ENCODE assay signal across 18 cellular contexts in genomic region chr11:47723041-47723440, GRCh38.
"Had no signal": no experiment of that assay in that cellular context is flagged by ENCODE, and none has a peak within 500 bp of the region (broad histone marks: within the 10 kb centered on the region; RNA-seq: fewer than 3 reads in every experiment).

No MANE protein-coding gene starts in this region.

- ATAC-seq: activated CD4-positive, alpha-beta T cell treated with anti-CD3 and anti-CD28 coated beads for 36 hours; activated T-cell treated with anti-CD3 and anti-CD28 coated beads, Interleukin-2, amount 50 U/mL, for 72 hours; esophagus mucosa; stimulated activated memory B cell treated with anti-CD40 and anti-IgM and Interleukin-4, amounts not matched to agents 10 μg/mL and 1 μg/mL and 100 μg/mL, for 72 hours; T-cell had no signal

- H3K4me1 ChIP-seq: lower lobe of right lung, neural progenitor cell, thyroid gland, uterus had no signal

- H3K27me3 ChIP-seq: neural progenitor cell, ovary, thyroid gland, uterus had no signal

- H3K9me3 ChIP-seq: lower lobe of right lung, ovary, SK-N-SH, thyroid gland, uterus had no signal

- H3K4me3 Mint-ChIP-seq: activated CD4-positive, alpha-beta memory T cell treated with anti-CD3 and anti-CD28 coated beads for 36 hours; activated CD4-positive, alpha-beta T cell treated with anti-CD3 and anti-CD28 coated beads for 36 hours; activated T-cell treated with anti-CD3 and anti-CD28 coated beads, Interleukin-2, amount 50 U/mL, for 72 hours; neural progenitor cell; stimulated activated memory B cell treated with anti-CD40 and anti-IgM and Interleukin-4, amounts not matched to agents 10 μg/mL and 1 μg/mL and 100 μg/mL, for 72 hours; T-cell had no signal

- H3K27me3 Mint-ChIP-seq: activated CD4-positive, alpha-beta memory T cell treated with anti-CD3 and anti-CD28 coated beads for 36 hours; activated CD4-positive, alpha-beta T cell treated with anti-CD3 and anti-CD28 coated beads for 36 hours; stimulated activated memory B cell treated with anti-CD40 and anti-IgM and Interleukin-4, amounts not matched to agents 10 μg/mL and 1 μg/mL and 100 μg/mL, for 72 hours; T-cell had no signal

- H3K27ac ChIP-seq: lower lobe of right lung, neural progenitor cell, ovary, thyroid gland, uterus, WERI-Rb-1 had no signal

- H3K36me3 ChIP-seq: ovary, uterus had no signal

- H3K4me1 Mint-ChIP-seq: activated CD4-positive, alpha-beta T cell treated with anti-CD3 and anti-CD28 coated beads for 36 hours; neural progenitor cell; stimulated activated memory B cell treated with anti-CD40 and anti-IgM and Interleukin-4, amounts not matched to agents 10 μg/mL and 1 μg/mL and 100 μg/mL, for 72 hours had no signal

- DNase-seq: activated CD4-positive, alpha-beta memory T cell treated with anti-CD3 and anti-CD28 coated beads for 36 hours; activated CD4-positive, alpha-beta T cell treated with anti-CD3 and anti-CD28 coated beads for 36 hours; activated gamma-delta T cell; activated T-cell treated with anti-CD3 and anti-CD28 coated beads, Interleukin-2, amount 50 U/mL, for 72 hours; hypothalamus; lower lobe of right lung; ovary; SK-N-SH; stimulated activated CD4-positive, alpha-beta T cell treated with anti-CD3 and anti-CD28 coated beads, Interleukin-2, amount 100 ng/mL, for 48 hours; T-cell; T1000; thyroid gland; uterus; WERI-Rb-1 had no signal

- H3K9me3 Mint-ChIP-seq: activated CD4-positive, alpha-beta memory T cell treated with anti-CD3 and anti-CD28 coated beads for 36 hours; activated T-cell treated with anti-CD3 and anti-CD28 coated beads, Interleukin-2, amount 50 U/mL, for 72 hours; neural progenitor cell; stimulated activated memory B cell treated with anti-CD40 and anti-IgM and Interleukin-4, amounts not matched to agents 10 μg/mL and 1 μg/mL and 100 μg/mL, for 72 hours; T-cell had no signal

- H3K27ac Mint-ChIP-seq: activated CD4-positive, alpha-beta memory T cell treated with anti-CD3 and anti-CD28 coated beads for 36 hours; activated CD4-positive, alpha-beta T cell treated with anti-CD3 and anti-CD28 coated beads for 36 hours; activated T-cell treated with anti-CD3 and anti-CD28 coated beads, Interleukin-2, amount 50 U/mL, for 72 hours; neural progenitor cell; T-cell had no signal

- H3K4me3 ChIP-seq: coronary artery, lower lobe of right lung, neural progenitor cell, ovary, thyroid gland, uterus had no signal
